8 cellular contexts compared by ENCODE assay signal in the genomic region with DNA sequence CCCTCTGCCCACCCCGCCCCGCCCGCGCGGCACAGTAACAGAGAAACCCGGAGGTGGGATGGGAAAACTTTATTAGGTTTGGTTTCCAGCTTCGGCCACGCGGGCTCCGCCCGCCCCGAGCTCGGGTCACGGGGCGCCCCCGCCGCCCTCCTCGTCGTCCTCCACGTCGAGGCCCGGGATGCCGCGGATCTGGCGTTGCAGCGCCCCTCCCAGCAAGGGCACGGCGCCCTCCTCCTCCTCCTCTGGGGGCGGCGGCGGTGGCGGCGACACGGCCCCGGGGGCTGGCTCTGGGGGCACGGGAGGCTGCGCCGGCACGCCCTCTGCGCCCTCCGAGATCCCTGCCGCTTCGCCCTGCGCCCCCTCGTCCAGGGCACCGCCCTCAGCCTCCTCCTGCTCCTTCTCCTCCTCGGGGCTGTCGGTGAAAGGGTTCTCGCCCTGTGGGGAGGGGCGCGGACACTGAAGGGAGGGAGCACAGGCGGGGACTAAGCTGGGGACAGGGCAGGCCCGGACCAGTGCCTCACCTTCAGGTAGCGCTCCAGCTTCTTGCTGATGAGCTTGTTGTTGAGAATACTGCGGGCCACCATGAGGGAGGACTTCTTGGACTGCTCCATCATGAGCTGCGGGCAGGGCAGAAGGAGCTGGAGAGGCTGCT. TPM values are rescaled to one million over a fixed set of nuclear protein-coding genes. Genes with fewer than 3 reads are reported as not detected.
A peak's percentile ranks its signal among the peaks of the same experiment; 100 is the strongest.
DNase-seq lines count a peak whose midpoint lies in the region; ATAC-seq and TF ChIP-seq lines count a peak whose summit lies in the region.

No MANE protein-coding gene starts in this region.

- H3K9ac ChIP-seq in iPS-18a (ENCODE audit: low read length): peak overlapping the region; percentile 77

- no peaks in the 10 kb centered on the region for H3K9me3 Mint-ChIP-seq in CD4-positive, alpha-beta T cell

- ATAC-seq in CD4-positive, alpha-beta T cell (ENCODE audit: poor library complexity): peak; percentile 23
- ATAC-seq in GM18519 (IDR thresholded peaks at IDR 0.05; ENCODE audit: low FRiP score, unreplicated experiment) (peak; percentile 9), HG02981 (IDR thresholded peaks at IDR 0.05; ENCODE audit: unreplicated experiment) (peak; percentile 18)

- peaks cover 18% of the 10 kb centered on the region for H3K36me3 Mint-ChIP-seq in CD4-positive, alpha-beta T cell (ENCODE audit: low read depth)

- CTCF ChIA-PET in CD4-positive, alpha-beta T cell (lab: Charles Lee): interaction anchor here (1.6 to 3.8 kb wide), 3 partner anchors 39 to 203 kb away, joined by 5 to 34 read pairs (median 15); a partner anchor contains a TSS

- H3K27me3 ChIP-seq in CD4-positive, alpha-beta T cell (ENCODE audit: control insufficient read depth, insufficient read depth, low read length): no peaks in the 10 kb centered on the region
- H3K27me3 ChIP-seq in iPS-18a (ENCODE audit: control insufficient read depth, insufficient read depth, low read length): no peaks in the 10 kb centered on the region

- intact Hi-C loops in CD4-positive, alpha-beta T cell (cut with DNase I, micrococcal nuclease): loop anchor here (1.0 to 5.0 kb wide), 9 partner anchors 39 to 177 kb away; a partner anchor contains a TSS

- no peaks in the 10 kb centered on the region for H3K27me3 Mint-ChIP-seq in CD4-positive, alpha-beta T cell

- H3K4me3 Mint-ChIP-seq in CD4-positive, alpha-beta T cell: peak overlapping the region; percentile 100

- peak overlapping the region; percentile 80 for H3K4me3 ChIP-seq in iPS-18a (ENCODE audit: low read length)
- H3K4me3 ChIP-seq in skin epidermis: peak overlapping the region; percentile 72 to 100 (median 87)

- no peak for TF ChIP-seq CTCF in CD4-positive, alpha-beta T cell (IDR thresholded peaks at IDR 0.05)

- DNase-seq in CD4-positive, alpha-beta T cell: peak in 1 of 10 experiments; percentile 16
- DNase-seq in NCI-H226 (peak; percentile 36), amniotic epithelial cell (ENCODE audit: low read depth) (peak; percentile 23), KG1 (lab: John Stamatoyannopoulos, UW) (no peak)

- no peaks in the 10 kb centered on the region for H3K9me3 ChIP-seq in CD4-positive, alpha-beta T cell (ENCODE audit: control insufficient read depth, low read length)
- no peaks in the 10 kb centered on the region for H3K9me3 ChIP-seq in iPS-18a (ENCODE audit: control insufficient read depth, low read depth, low read length)

- H3K36me3 ChIP-seq in iPS-18a (ENCODE audit: control insufficient read depth, low read depth, low read length): peaks cover 3% of the 10 kb centered on the region

- POLR2A ChIA-PET in CD4-positive, alpha-beta T cell (lab: Charles Lee): interaction anchor here (0.6 to 4.6 kb wide), 36 partner anchors 8 to 1280 kb away, joined by 3 to 208 read pairs (median 5); a partner anchor contains a TSS

- peaks cover 11% of the 10 kb centered on the region for H3K4me1 ChIP-seq in iPS-18a (ENCODE audit: control insufficient read depth, low read depth, low read length)

- peak overlapping the region; percentile 97 for H3K27ac Mint-ChIP-seq in CD4-positive, alpha-beta T cell

- peak overlapping the region; percentile 63 for H3K27ac ChIP-seq in CD4-positive, alpha-beta T cell (ENCODE audit: low read depth, low read length)
- no peak overlapping the region for H3K27ac ChIP-seq in iPS-18a (ENCODE audit: low read length)
- peak overlapping the region; percentile 23 to 100 (median 98) for H3K27ac ChIP-seq in skin epidermis

- H3K4me1 Mint-ChIP-seq in CD4-positive, alpha-beta T cell (ENCODE audit: low read depth): peaks cover 45% of the 10 kb centered on the region

RNA-seq across cellular contexts. Expression of a gene that starts 0.5 kb away (rescaled TPM):
- total RNA-seq in CD4-positive, alpha-beta T cell: 10 to 100 TPM; 87.5 to 90.1 TPM

RNA-seq across cellular contexts. Expression of a gene that starts 38.7 kb away (rescaled TPM):
- 100 to 1,000 TPM; 157 to 162 TPM for total RNA-seq in CD4-positive, alpha-beta T cell

RNA-seq across cellular contexts. Expression of a gene that starts 47.8 kb away (rescaled TPM):
- 100 to 1,000 TPM; 101 to 102 TPM for total RNA-seq in CD4-positive, alpha-beta T cell
